8 cellular contexts compared by ENCODE assay signal in genomic region chr2:102366406-102367112, GRCh38. TPM values are rescaled to one million over a fixed set of nuclear protein-coding genes. Genes with fewer than 3 reads are reported as not detected.
A peak's percentile ranks its signal among the peaks of the same experiment; 100 is the strongest.
DNase-seq lines count a peak whose midpoint lies in the region; ATAC-seq and FAIRE-seq lines count a peak whose summit lies in the region.
"Had no signal": no experiment of that assay in that cellular context is flagged by ENCODE, and none has a peak within 500 bp of the region (broad histone marks: within the 10 kb centered on the region; RNA-seq: fewer than 3 reads in every experiment).

No MANE protein-coding gene starts in this region.

- no peaks in the 10 kb centered on the region for H3K4me1 ChIP-seq in small intestine (ENCODE audit: control insufficient read depth in 2 of 2, insufficient read depth in 1 of 2, low read depth in 1 of 2, low read length in 1 of 2)

- H3K36me3 ChIP-seq in small intestine (ENCODE audit: control insufficient read depth in 2 of 2, insufficient read depth in 2 of 2, low read length in 2 of 2) = peaks cover 2 to 7% of the 10 kb centered on the region in 2 donors

- ATAC-seq in GM19035 (IDR thresholded peaks at IDR 0.05; ENCODE audit: unreplicated experiment) (peak; percentile 66), HG02642 (IDR thresholded peaks at IDR 0.05; ENCODE audit: poor library complexity, unreplicated experiment) (peak; percentile 77), HG02798 (IDR thresholded peaks at IDR 0.05; ENCODE audit: poor library complexity, unreplicated experiment) (no peak)

- peaks cover 1% of the 10 kb centered on the region for H3K9me3 ChIP-seq in small intestine (ENCODE audit: control insufficient read depth, low read depth)

- peak; percentile 7 to 45 for DNase-seq in NOMO-1 (lab: John Stamatoyannopoulos, UW; ENCODE audit: unreplicated experiment in 2 of 2)
- peak; percentile 33 for DNase-seq in small intestine
- DNase-seq in NCI-H1048 (lab: John Stamatoyannopoulos, UW) = no peak
- DNase-seq in EL = no peak
- DNase-seq: activated CD8-positive, alpha-beta memory T cell treated with anti-CD3 and anti-CD28 coated beads, Interleukin-2, amount 50 U/mL, for 4 hours had no signal

- FAIRE-seq in small intestine (lab: Jason Lieb, UNC) = no peak

- no peak overlapping the region for H3K4me3 ChIP-seq in small intestine (ENCODE audit: low read depth in 1 of 2, low read length in 2 of 2)

- H3K27ac ChIP-seq in small intestine (ENCODE audit: low read depth in 1 of 2, low read length in 1 of 2) = peak overlapping the region in 1 of 2 donors; percentile 79

- WGBS in small intestine, 3 donors = 56 to 85% (median 74%) methylated on average over 3 of the region's 3 CpGs

- H3K27me3 ChIP-seq in small intestine (ENCODE audit: control insufficient read depth in 2 of 2, insufficient read depth in 2 of 2, low read length in 2 of 2) = no peaks in the 10 kb centered on the region

RNA-seq across cellular contexts. Expression of gene IL18R1, which starts 11.0 kb away (rescaled TPM):
- polyA plus RNA-seq in small intestine = 1 to 10 TPM; 2.2 to 5.2 (median 3.8) TPM

RNA-seq across cellular contexts. Expression of gene IL1RL1, which starts 55.2 kb away (rescaled TPM):
- polyA plus RNA-seq in small intestine = 10 to 100 TPM in 1 of 3 donors, 1 to 10 TPM in 2; 1.4 to 14.6 (median 3.4) TPM

RNA-seq across cellular contexts. Expression of gene IL18RAP, which starts 56.4 kb away (rescaled TPM):
- polyA plus RNA-seq in small intestine = under 1 TPM; 0.22 to 1.00 (median 0.27) TPM

Comparison
In these comparisons a context has a peak if more than half of its experiments do, and no peak if none do; other contexts are left out.
1. DNase-seq: peak in NOMO-1 (2 of 2) and small intestine (single experiment); none in NCI-H1048 (single experiment) and EL (single experiment).